ENCODE assay signal across 8 cellular contexts in genomic region chr6:116059713-116060571, GRCh38. TPM values are rescaled to one million over a fixed set of nuclear protein-coding genes. Genes with fewer than 3 reads are reported as not detected.
DNase-seq lines count a peak whose midpoint lies in the region; ATAC-seq and TF ChIP-seq lines count a peak whose summit lies in the region.

No MANE protein-coding gene starts in this region.

- H2AK5ac ChIP-seq in H9 (ENCODE audit: insufficient read length, low read length) = no peak overlapping the region

- H4K5ac ChIP-seq in H9 (ENCODE audit: insufficient read length, low read depth, low read length) = no peak overlapping the region

- H3K9me3 ChIP-seq in SK-N-MC (ENCODE audit: low read depth, low read length) (no peaks in the 10 kb centered on the region), H9 (ENCODE audit: control insufficient read depth, low read depth, low read length) (no peaks in the 10 kb centered on the region)

- no peaks in the 10 kb centered on the region for H3K27me3 Mint-ChIP-seq in H9 (ENCODE audit: low read depth)
- H3K27me3 Mint-ChIP-seq in activated T-cell treated with anti-CD3 and anti-CD28 coated beads, Interleukin-2, amount 50 U/mL, for 4 hours (ENCODE audit: low read depth) = peaks cover 6% of the 10 kb centered on the region

- no peaks in the 10 kb centered on the region for H3K36me3 Mint-ChIP-seq in H9 (ENCODE audit: insufficient read depth in 1 of 3, low read depth in 3 of 3)
- no peaks in the 10 kb centered on the region for H3K36me3 Mint-ChIP-seq in activated T-cell treated with anti-CD3 and anti-CD28 coated beads, Interleukin-2, amount 50 U/mL, for 4 hours (ENCODE audit: insufficient read depth)

- H3T11ph ChIP-seq in H9 (ENCODE audit: low read length) = no peak overlapping the region

- peaks cover 6 to 11% of the 10 kb centered on the region in 2 experiments; a peak in 3 of 4 replicates for H3K4me1 Mint-ChIP-seq in H9
- H3K4me1 Mint-ChIP-seq in activated T-cell treated with anti-CD3 and anti-CD28 coated beads, Interleukin-2, amount 50 U/mL, for 4 hours (ENCODE audit: low read depth) = no peaks in the 10 kb centered on the region

- H3K4me3 Mint-ChIP-seq in H9 = no peak overlapping the region
- no peak overlapping the region for H3K4me3 Mint-ChIP-seq in activated T-cell treated with anti-CD3 and anti-CD28 coated beads, Interleukin-2, amount 50 U/mL, for 4 hours

- peak overlapping the region; percentile 63 for H3K9ac ChIP-seq in SK-N-MC (ENCODE audit: insufficient read length)
- H3K9ac ChIP-seq in H9 (ENCODE audit: extremely low read depth, insufficient read length, low read length) = no peak overlapping the region

- no CpG with 5 or more reads among the region's 13 CpGs for WGBS in H9 (ENCODE audit: extremely low coverage, insufficient read length, low lambda C conversion rate)

- no peaks in the 10 kb centered on the region for H4K20me1 ChIP-seq in H9 (ENCODE audit: control insufficient read depth, insufficient read depth, insufficient read length)

- H3K9me3 Mint-ChIP-seq in H9 = no peaks in the 10 kb centered on the region
- H3K9me3 Mint-ChIP-seq in activated T-cell treated with anti-CD3 and anti-CD28 coated beads, Interleukin-2, amount 50 U/mL, for 4 hours = no peaks in the 10 kb centered on the region

- H3K4ac ChIP-seq in H9 (ENCODE audit: low read depth, low read length) = no peak overlapping the region

- H3K79me1 ChIP-seq in H9 (ENCODE audit: insufficient read depth, low read depth, low read length, poor library complexity, severe bottlenecking) = no peaks in the 10 kb centered on the region

- H3K18ac ChIP-seq in H9 (ENCODE audit: insufficient read length, low read depth, low read length) = no peak overlapping the region

- no peak overlapping the region for H3K4me2 ChIP-seq in H9 (ENCODE audit: insufficient read depth, insufficient read length, low read length)

- H2AFZ ChIP-seq in H9 (ENCODE audit: low read length) = no peak overlapping the region

- no peak overlapping the region for H2BK5ac ChIP-seq in H9 (ENCODE audit: insufficient read length, low read length)

- no peaks in the 10 kb centered on the region for H3K36me3 ChIP-seq in SK-N-MC (ENCODE audit: insufficient read depth, low read length)

- ATAC-seq in GM18909 (IDR thresholded peaks at IDR 0.05; ENCODE audit: poor library complexity, unreplicated experiment) = peak; percentile 77
- peak; percentile 61 for ATAC-seq in HG03060 (IDR thresholded peaks at IDR 0.05; ENCODE audit: low read depth, unreplicated experiment)
- ATAC-seq in left lobe of liver = peak; percentile 60
- no peak for ATAC-seq in activated T-cell treated with anti-CD3 and anti-CD28 coated beads, Interleukin-2, amount 50 U/mL, for 4 hours

- H3K4me3 ChIP-seq in SK-N-MC = peak overlapping the region; percentile 76

- no peak overlapping the region for H3K56ac ChIP-seq in H9 (ENCODE audit: insufficient read length, low read depth, low read length)

- no peaks in the 10 kb centered on the region for H3K23me2 ChIP-seq in H9 (ENCODE audit: insufficient read length, low read depth, low read length, poor library complexity, severe bottlenecking)

- H4K8ac ChIP-seq in H9 (replicated peaks; ENCODE audit: insufficient read length, low read depth, low read length) = no peak overlapping the region

- H2BK20ac ChIP-seq in H9 (ENCODE audit: low read depth, low read length, poor library complexity, severe bottlenecking) = no peak overlapping the region

- no peaks in the 10 kb centered on the region for H3K79me2 ChIP-seq in H9 (ENCODE audit: insufficient read depth, low read length)

- no peak overlapping the region for H2BK120ac ChIP-seq in H9 (ENCODE audit: low read depth, low read length, poor library complexity, severe bottlenecking)

- H3K4me1 ChIP-seq in H9 (ENCODE audit: insufficient read depth, low read length) = no peaks in the 10 kb centered on the region; the same call in 1 of the 2 replicates

- H3K23ac ChIP-seq in H9 (ENCODE audit: insufficient read length, low read depth, low read length) = no peak overlapping the region

- no peak overlapping the region for H3K27ac Mint-ChIP-seq in H9

- H3K27ac ChIP-seq in SK-N-MC (no peak overlapping the region), H9 (ENCODE audit: insufficient read length, low read depth, low read length) (no peak overlapping the region)

- no peaks in the 10 kb centered on the region for H3K27me3 ChIP-seq in H9 (ENCODE audit: insufficient read depth, low read length)

- H4K91ac ChIP-seq in H9 (ENCODE audit: insufficient read length, low read depth, low read length) = no peak overlapping the region

- H2BK12ac ChIP-seq in H9 (ENCODE audit: insufficient read length, low read depth, low read length) = no peak overlapping the region

- DNase-seq in SK-N-MC (ENCODE audit: low read depth, low spot score) (no peak), left lobe of liver (ENCODE audit: low spot score) (no peak), NCI-H510A treated with DMSO at 0.1 percent for 48 hours (lab: John Stamatoyannopoulos, UW) (no peak), H9 (no peak), AG08395 (ENCODE audit: low spot score) (no peak)
- DNase-seq in activated T-cell treated with anti-CD3 and anti-CD28 coated beads, Interleukin-2, amount 50 U/mL, for 4 hours = no peak

- H2BK15ac ChIP-seq in H9 (ENCODE audit: low read depth, low read length) = no peak overlapping the region

- TF ChIP-seq CTCF in H9 (conservative IDR thresholded peaks at IDR 0.05) = no peak

- H3K14ac ChIP-seq in H9 (ENCODE audit: insufficient read depth, low read length) = no peak overlapping the region

RNA-seq across cellular contexts. Expression of gene FRK, which starts 0.7 kb away (rescaled TPM):
- total RNA-seq in left lobe of liver (12.6 TPM), H9 (2021) (0.09 and 0.15 TPM in 2 replicates)
- total RNA-seq in activated T-cell treated with anti-CD3 and anti-CD28 coated beads, Interleukin-2, amount 50 U/mL, for 4 hours = under 1 TPM; 0.03 to 0.05 (median 0.03) TPM

RNA-seq across cellular contexts. Expression of gene NT5DC1, which starts 40.7 kb away (rescaled TPM):
- total RNA-seq in left lobe of liver (50.4 TPM), H9 (2021) (54.2 and 64.9 TPM in 2 replicates)
- 10 to 100 TPM; 32.5 to 39.7 (median 33.8) TPM for total RNA-seq in activated T-cell treated with anti-CD3 and anti-CD28 coated beads, Interleukin-2, amount 50 U/mL, for 4 hours

Comparison
In these comparisons a context has a peak if more than half of its experiments do, and no peak if none do; other contexts are left out.
1. ATAC-seq: peak in GM18909 (single experiment), HG03060 (single experiment) and left lobe of liver (single experiment); none in activated T-cell treated with anti-CD3 and anti-CD28 coated beads, Interleukin-2, amount 50 U/mL, for 4 hours (0 of 2).
2. RNA of gene FRK, which starts 0.7 kb away (total RNA-seq): 12.6 TPM in left lobe of liver (single experiment); 0.09 to 0.15 TPM in H9 and 0.03 to 0.05 TPM in activated T-cell treated with anti-CD3 and anti-CD28 coated beads, Interleukin-2, amount 50 U/mL, for 4 hours; every median in the first group is over 10 times any median in the second.